1 cellular context compared by ENCODE assay signal in genomic region chr10:106956216-106956915, GRCh38.
TF ChIP-seq lines count a peak whose summit lies in the region.

No MANE protein-coding gene starts in this region.

TF ChIP-seq in WTC11, 78 proteins besides CTCF, POLR2A, EP300 and RAD21 (continued from another document):
- TF ChIP-seq, protein P1, sequence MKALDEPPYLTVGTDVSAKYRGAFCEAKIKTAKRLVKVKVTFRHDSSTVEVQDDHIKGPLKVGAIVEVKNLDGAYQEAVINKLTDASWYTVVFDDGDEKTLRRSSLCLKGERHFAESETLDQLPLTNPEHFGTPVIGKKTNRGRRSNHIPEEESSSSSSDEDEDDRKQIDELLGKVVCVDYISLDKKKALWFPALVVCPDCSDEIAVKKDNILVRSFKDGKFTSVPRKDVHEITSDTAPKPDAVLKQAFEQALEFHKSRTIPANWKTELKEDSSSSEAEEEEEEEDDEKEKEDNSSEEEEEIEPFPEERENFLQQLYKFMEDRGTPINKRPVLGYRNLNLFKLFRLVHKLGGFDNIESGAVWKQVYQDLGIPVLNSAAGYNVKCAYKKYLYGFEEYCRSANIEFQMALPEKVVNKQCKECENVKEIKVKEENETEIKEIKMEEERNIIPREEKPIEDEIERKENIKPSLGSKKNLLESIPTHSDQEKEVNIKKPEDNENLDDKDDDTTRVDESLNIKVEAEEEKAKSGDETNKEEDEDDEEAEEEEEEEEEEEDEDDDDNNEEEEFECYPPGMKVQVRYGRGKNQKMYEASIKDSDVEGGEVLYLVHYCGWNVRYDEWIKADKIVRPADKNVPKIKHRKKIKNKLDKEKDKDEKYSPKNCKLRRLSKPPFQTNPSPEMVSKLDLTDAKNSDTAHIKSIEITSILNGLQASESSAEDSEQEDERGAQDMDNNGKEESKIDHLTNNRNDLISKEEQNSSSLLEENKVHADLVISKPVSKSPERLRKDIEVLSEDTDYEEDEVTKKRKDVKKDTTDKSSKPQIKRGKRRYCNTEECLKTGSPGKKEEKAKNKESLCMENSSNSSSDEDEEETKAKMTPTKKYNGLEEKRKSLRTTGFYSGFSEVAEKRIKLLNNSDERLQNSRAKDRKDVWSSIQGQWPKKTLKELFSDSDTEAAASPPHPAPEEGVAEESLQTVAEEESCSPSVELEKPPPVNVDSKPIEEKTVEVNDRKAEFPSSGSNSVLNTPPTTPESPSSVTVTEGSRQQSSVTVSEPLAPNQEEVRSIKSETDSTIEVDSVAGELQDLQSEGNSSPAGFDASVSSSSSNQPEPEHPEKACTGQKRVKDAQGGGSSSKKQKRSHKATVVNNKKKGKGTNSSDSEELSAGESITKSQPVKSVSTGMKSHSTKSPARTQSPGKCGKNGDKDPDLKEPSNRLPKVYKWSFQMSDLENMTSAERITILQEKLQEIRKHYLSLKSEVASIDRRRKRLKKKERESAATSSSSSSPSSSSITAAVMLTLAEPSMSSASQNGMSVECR (CRISPR knock-in tag; IDR thresholded peaks at IDR 0.05; ENCODE audit: borderline replicate concordance), result no peak
- no peak for TF ChIP-seq FOXP1 (CRISPR knock-in tag; IDR thresholded peaks at IDR 0.05; ENCODE audit: borderline replicate concordance)
- TF ChIP-seq, protein P2, sequence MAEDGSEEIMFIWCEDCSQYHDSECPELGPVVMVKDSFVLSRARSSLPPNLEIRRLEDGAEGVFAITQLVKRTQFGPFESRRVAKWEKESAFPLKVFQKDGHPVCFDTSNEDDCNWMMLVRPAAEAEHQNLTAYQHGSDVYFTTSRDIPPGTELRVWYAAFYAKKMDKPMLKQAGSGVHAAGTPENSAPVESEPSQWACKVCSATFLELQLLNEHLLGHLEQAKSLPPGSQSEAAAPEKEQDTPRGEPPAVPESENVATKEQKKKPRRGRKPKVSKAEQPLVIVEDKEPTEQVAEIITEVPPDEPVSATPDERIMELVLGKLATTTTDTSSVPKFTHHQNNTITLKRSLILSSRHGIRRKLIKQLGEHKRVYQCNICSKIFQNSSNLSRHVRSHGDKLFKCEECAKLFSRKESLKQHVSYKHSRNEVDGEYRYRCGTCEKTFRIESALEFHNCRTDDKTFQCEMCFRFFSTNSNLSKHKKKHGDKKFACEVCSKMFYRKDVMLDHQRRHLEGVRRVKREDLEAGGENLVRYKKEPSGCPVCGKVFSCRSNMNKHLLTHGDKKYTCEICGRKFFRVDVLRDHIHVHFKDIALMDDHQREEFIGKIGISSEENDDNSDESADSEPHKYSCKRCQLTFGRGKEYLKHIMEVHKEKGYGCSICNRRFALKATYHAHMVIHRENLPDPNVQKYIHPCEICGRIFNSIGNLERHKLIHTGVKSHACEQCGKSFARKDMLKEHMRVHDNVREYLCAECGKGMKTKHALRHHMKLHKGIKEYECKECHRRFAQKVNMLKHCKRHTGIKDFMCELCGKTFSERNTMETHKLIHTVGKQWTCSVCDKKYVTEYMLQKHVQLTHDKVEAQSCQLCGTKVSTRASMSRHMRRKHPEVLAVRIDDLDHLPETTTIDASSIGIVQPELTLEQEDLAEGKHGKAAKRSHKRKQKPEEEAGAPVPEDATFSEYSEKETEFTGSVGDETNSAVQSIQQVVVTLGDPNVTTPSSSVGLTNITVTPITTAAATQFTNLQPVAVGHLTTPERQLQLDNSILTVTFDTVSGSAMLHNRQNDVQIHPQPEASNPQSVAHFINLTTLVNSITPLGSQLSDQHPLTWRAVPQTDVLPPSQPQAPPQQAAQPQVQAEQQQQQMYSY (CRISPR knock-in tag; IDR thresholded peaks at IDR 0.05), result no peak
- TF ChIP-seq ZNF138 (CRISPR knock-in tag; conservative IDR thresholded peaks at IDR 0.05), result no peak
